3 cellular contexts compared by ENCODE assay signal in genomic region chr1:161451698-161452348, GRCh38. TPM values are rescaled to one million over a fixed set of nuclear protein-coding genes. Genes with fewer than 3 reads are reported as not detected.
"Had no signal": no experiment of that assay in that cellular context is flagged by ENCODE, and none has a peak within 500 bp of the region (broad histone marks: within the 10 kb centered on the region; RNA-seq: fewer than 3 reads in every experiment).

No MANE protein-coding gene starts in this region.

RNA-seq across cellular contexts. Expression of gene FCGR2A, which starts 53.4 kb away (rescaled TPM):
- total RNA-seq: mammary epithelial cell, progenitor cell of endocrine pancreas, pulmonary artery endothelial cell had no signal
